In genomic region chr12:1108276-1108675, GRCh38 we compare ENCODE assay signal across 1 cellular context.
TF ChIP-seq lines count a peak whose summit lies in the region.

No MANE protein-coding gene starts in this region.

TF ChIP-seq in GM12878, 131 proteins besides CTCF, POLR2A, EP300 and RAD21 (continued from another document and continues in another):
- TF ChIP-seq, protein P1, sequence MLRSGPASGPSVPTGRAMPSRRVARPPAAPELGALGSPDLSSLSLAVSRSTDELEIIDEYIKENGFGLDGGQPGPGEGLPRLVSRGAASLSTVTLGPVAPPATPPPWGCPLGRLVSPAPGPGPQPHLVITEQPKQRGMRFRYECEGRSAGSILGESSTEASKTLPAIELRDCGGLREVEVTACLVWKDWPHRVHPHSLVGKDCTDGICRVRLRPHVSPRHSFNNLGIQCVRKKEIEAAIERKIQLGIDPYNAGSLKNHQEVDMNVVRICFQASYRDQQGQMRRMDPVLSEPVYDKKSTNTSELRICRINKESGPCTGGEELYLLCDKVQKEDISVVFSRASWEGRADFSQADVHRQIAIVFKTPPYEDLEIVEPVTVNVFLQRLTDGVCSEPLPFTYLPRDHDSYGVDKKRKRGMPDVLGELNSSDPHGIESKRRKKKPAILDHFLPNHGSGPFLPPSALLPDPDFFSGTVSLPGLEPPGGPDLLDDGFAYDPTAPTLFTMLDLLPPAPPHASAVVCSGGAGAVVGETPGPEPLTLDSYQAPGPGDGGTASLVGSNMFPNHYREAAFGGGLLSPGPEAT (IDR thresholded peaks at IDR 0.05; ENCODE audit: low read depth) = peak; percentile 58; the same call in 1 of the 2 replicates
- TF ChIP-seq WRNIP1 (IDR thresholded peaks at IDR 0.05; ENCODE audit: borderline replicate concordance, low read depth, low read length) (no peak), IKZF1 (conservative IDR thresholded peaks at IDR 0.05) (peak; percentile 43; the same call in 1 of the 2 replicates), JUND (IDR thresholded peaks at IDR 0.05; ENCODE audit: low read depth, low read length) (0 out of 2 replicates have a peak, but pooled peaks have one; percentile 13), ETV6 (conservative IDR thresholded peaks at IDR 0.05 in 1 of 2, IDR thresholded peaks at IDR 0.05 in 1 of 2; ENCODE audit: borderline replicate concordance in 1 of 2, low read depth in 1 of 2) (peak in 1 of 2 experiments; percentile 25; a peak in 1 of 4 replicates), HDGF (IDR thresholded peaks at IDR 0.05) (no peak), HDAC2 (IDR thresholded peaks at IDR 0.05) (no peak), FOXM1 (IDR thresholded peaks at IDR 0.05; ENCODE audit: low read depth, low read length) (no peak), NBN (IDR thresholded peaks at IDR 0.05) (0 out of 2 replicates have a peak, but pooled peaks have one; percentile 20), CHD1 (IDR thresholded peaks at IDR 0.05; ENCODE audit: low read depth, low read length) (no peak), ZNF217 (IDR thresholded peaks at IDR 0.05) (no peak), IRF4 (IDR thresholded peaks at IDR 0.05; ENCODE audit: low read depth, low read length) (0 out of 2 replicates have a peak, but pooled peaks have one; percentile 45), MTA2 (IDR thresholded peaks at IDR 0.05; ENCODE audit: low read depth) (peak; percentile 17; the same call in 1 of the 2 replicates), SMARCA5 (IDR thresholded peaks at IDR 0.05) (no peak), NFXL1 (IDR thresholded peaks at IDR 0.05; ENCODE audit: borderline replicate concordance) (no peak), ATF3 (IDR thresholded peaks at IDR 0.05; ENCODE audit: borderline replicate concordance, extremely low read depth, low read depth, low read length) (no peak), MYC (IDR thresholded peaks at IDR 0.05; ENCODE audit: insufficient read depth, insufficient read length, insufficient replicate concordance, low read length, severe bottlenecking) (no peak), IRF3 (IDR thresholded peaks at IDR 0.05) (no peak), CREM (IDR thresholded peaks at IDR 0.05; ENCODE audit: low read depth) (peak; percentile 30; the same call in 1 of the 2 replicates), SRF (IDR thresholded peaks at IDR 0.05; ENCODE audit: low read depth in 2 of 2, low read length in 2 of 2) (no peak), EED (IDR thresholded peaks at IDR 0.05; ENCODE audit: low read depth) (no peak), ZNF384 (IDR thresholded peaks at IDR 0.05; ENCODE audit: borderline replicate concordance, low read depth, low read length) (no peak), BCL11A (IDR thresholded peaks at IDR 0.05; ENCODE audit: low read depth, low read length) (0 out of 2 replicates have a peak, but pooled peaks have one; percentile 26), BCL3 (IDR thresholded peaks at IDR 0.05; ENCODE audit: borderline replicate concordance, insufficient read depth, low read depth, low read length, poor library complexity, severe bottlenecking) (no peak), IKZF2 (IDR thresholded peaks at IDR 0.05) (peak; percentile 50 to 72; a peak in 3 of 4 replicates), PKNOX1 (IDR thresholded peaks at IDR 0.05) (no peak), SREBF2 (IDR thresholded peaks at IDR 0.05; ENCODE audit: low read length) (no peak), RCOR1 (conservative IDR thresholded peaks at IDR 0.05; ENCODE audit: low read depth, low read length) (no peak), JUNB (IDR thresholded peaks at IDR 0.05) (peak; percentile 69), ZBTB33 (IDR thresholded peaks at IDR 0.05) (no peak), EGR1 (IDR thresholded peaks at IDR 0.05; ENCODE audit: borderline replicate concordance in 1 of 2, low read depth in 2 of 2, low read length in 2 of 2) (no peak), NFIC (IDR thresholded peaks at IDR 0.05; ENCODE audit: low read depth, low read length) (0 out of 2 replicates have a peak, but pooled peaks have one; percentile 29), SUPT20H (IDR thresholded peaks at IDR 0.05; ENCODE audit: borderline replicate concordance, control insufficient read depth, low read depth, low read length) (no peak), ASH2L (IDR thresholded peaks at IDR 0.05; ENCODE audit: borderline replicate concordance, low read depth) (no peak)
- TF ChIP-seq, protein P2, sequence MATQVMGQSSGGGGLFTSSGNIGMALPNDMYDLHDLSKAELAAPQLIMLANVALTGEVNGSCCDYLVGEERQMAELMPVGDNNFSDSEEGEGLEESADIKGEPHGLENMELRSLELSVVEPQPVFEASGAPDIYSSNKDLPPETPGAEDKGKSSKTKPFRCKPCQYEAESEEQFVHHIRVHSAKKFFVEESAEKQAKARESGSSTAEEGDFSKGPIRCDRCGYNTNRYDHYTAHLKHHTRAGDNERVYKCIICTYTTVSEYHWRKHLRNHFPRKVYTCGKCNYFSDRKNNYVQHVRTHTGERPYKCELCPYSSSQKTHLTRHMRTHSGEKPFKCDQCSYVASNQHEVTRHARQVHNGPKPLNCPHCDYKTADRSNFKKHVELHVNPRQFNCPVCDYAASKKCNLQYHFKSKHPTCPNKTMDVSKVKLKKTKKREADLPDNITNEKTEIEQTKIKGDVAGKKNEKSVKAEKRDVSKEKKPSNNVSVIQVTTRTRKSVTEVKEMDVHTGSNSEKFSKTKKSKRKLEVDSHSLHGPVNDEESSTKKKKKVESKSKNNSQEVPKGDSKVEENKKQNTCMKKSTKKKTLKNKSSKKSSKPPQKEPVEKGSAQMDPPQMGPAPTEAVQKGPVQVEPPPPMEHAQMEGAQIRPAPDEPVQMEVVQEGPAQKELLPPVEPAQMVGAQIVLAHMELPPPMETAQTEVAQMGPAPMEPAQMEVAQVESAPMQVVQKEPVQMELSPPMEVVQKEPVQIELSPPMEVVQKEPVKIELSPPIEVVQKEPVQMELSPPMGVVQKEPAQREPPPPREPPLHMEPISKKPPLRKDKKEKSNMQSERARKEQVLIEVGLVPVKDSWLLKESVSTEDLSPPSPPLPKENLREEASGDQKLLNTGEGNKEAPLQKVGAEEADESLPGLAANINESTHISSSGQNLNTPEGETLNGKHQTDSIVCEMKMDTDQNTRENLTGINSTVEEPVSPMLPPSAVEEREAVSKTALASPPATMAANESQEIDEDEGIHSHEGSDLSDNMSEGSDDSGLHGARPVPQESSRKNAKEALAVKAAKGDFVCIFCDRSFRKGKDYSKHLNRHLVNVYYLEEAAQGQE (IDR thresholded peaks at IDR 0.05; ENCODE audit: low read depth, low read length) = no peak
- TF ChIP-seq, protein P3, sequence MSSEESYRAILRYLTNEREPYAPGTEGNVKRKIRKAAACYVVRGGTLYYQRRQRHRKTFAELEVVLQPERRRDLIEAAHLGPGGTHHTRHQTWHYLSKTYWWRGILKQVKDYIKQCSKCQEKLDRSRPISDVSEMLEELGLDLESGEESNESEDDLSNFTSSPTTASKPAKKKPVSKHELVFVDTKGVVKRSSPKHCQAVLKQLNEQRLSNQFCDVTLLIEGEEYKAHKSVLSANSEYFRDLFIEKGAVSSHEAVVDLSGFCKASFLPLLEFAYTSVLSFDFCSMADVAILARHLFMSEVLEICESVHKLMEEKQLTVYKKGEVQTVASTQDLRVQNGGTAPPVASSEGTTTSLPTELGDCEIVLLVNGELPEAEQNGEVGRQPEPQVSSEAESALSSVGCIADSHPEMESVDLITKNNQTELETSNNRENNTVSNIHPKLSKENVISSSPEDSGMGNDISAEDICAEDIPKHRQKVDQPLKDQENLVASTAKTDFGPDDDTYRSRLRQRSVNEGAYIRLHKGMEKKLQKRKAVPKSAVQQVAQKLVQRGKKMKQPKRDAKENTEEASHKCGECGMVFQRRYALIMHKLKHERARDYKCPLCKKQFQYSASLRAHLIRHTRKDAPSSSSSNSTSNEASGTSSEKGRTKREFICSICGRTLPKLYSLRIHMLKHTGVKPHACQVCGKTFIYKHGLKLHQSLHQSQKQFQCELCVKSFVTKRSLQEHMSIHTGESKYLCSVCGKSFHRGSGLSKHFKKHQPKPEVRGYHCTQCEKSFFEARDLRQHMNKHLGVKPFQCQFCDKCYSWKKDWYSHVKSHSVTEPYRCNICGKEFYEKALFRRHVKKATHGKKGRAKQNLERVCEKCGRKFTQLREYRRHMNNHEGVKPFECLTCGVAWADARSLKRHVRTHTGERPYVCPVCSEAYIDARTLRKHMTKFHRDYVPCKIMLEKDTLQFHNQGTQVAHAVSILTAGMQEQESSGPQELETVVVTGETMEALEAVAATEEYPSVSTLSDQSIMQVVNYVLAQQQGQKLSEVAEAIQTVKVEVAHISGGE (CRISPR knock-in tag; IDR thresholded peaks at IDR 0.05) = no peak
- TF ChIP-seq, protein P4, sequence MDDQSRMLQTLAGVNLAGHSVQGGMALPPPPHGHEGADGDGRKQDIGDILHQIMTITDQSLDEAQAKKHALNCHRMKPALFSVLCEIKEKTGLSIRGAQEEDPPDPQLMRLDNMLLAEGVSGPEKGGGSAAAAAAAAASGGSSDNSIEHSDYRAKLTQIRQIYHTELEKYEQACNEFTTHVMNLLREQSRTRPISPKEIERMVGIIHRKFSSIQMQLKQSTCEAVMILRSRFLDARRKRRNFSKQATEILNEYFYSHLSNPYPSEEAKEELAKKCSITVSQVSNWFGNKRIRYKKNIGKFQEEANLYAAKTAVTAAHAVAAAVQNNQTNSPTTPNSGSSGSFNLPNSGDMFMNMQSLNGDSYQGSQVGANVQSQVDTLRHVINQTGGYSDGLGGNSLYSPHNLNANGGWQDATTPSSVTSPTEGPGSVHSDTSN (IDR thresholded peaks at IDR 0.05; ENCODE audit: insufficient replicate concordance, low read depth, low read length) = peak; percentile 30
- TF ChIP-seq, protein P5, sequence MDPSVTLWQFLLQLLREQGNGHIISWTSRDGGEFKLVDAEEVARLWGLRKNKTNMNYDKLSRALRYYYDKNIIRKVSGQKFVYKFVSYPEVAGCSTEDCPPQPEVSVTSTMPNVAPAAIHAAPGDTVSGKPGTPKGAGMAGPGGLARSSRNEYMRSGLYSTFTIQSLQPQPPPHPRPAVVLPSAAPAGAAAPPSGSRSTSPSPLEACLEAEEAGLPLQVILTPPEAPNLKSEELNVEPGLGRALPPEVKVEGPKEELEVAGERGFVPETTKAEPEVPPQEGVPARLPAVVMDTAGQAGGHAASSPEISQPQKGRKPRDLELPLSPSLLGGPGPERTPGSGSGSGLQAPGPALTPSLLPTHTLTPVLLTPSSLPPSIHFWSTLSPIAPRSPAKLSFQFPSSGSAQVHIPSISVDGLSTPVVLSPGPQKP (IDR thresholded peaks at IDR 0.05; ENCODE audit: low read depth, low read length) = no peak
